ENCODE assay signal across 1 cellular context in genomic region chr17:31321971-31322370, GRCh38.
TF ChIP-seq lines count a peak whose summit lies in the region.

No MANE protein-coding gene starts in this region.

TF ChIP-seq in HepG2, 621 proteins besides CTCF, POLR2A, EP300 and RAD21:
- TF ChIP-seq HMGXB4 (CRISPR knock-in tag; IDR thresholded peaks at IDR 0.05; ENCODE audit: borderline replicate concordance in 1 of 2, low read depth in 1 of 2) (no peak), ZBED4 (CRISPR knock-in tag; IDR thresholded peaks at IDR 0.05; ENCODE audit: borderline replicate concordance) (no peak)
TF ChIP-seq in HepG2: peak in this region for 0.
